14 cellular contexts compared by ENCODE assay signal in genomic region chr17:17402558-17402957, GRCh38.
DNase-seq lines count a peak whose midpoint lies in the region; ATAC-seq, FAIRE-seq and TF ChIP-seq lines count a peak whose summit lies in the region.
"Had no signal": no experiment of that assay in that cellular context is flagged by ENCODE, and none has a peak within 500 bp of the region (broad histone marks: within the 10 kb centered on the region; RNA-seq: fewer than 3 reads in every experiment).

No MANE protein-coding gene starts in this region.

- H3K9me3 Mint-ChIP-seq in brain, result peaks cover 2 to 5% (median 4%) of the 10 kb centered on the region in 5 experiments
- no peaks in the 10 kb centered on the region for H3K9me3 Mint-ChIP-seq in neural crest cell
- H3K9me3 Mint-ChIP-seq: immature natural killer cell had no signal

- no peak for ATAC-seq in GM19452 (IDR thresholded peaks at IDR 0.05; ENCODE audit: unreplicated experiment)
- ATAC-seq: A549 had no signal

- H3K4me3 Mint-ChIP-seq in brain (no peak overlapping the region), neural crest cell (no peak overlapping the region)

- H3K36me3 Mint-ChIP-seq in brain (no peaks in the 10 kb centered on the region), neural crest cell (ENCODE audit: low read depth) (no peaks in the 10 kb centered on the region)
- H3K36me3 Mint-ChIP-seq: immature natural killer cell had no signal

- TF ChIP-seq POLR2A in H54 (IDR thresholded peaks at IDR 0.05; ENCODE audit: low read depth, low read length), result no peak

- DNase-seq in NCI-H748 (lab: John Stamatoyannopoulos, UW; ENCODE audit: unreplicated experiment), result peak; percentile 29
- no peak for DNase-seq in NCI-H748 treated with DMSO at 0.1 percent for 48 hours (lab: John Stamatoyannopoulos, UW)
- DNase-seq in H54 (ENCODE audit: insufficient read length, low spot score), result peak; percentile 66
- no peak for DNase-seq in neural crest cell (ENCODE audit: low read depth, low spot score)
- DNase-seq in stimulated activated naive CD4-positive, alpha-beta T cell treated with Interleukin-2 at 50 U/mL for 16 hours (lab: John Stamatoyannopoulos, UW), result no peak
- DNase-seq in urothelium cell line (ENCODE audit: low spot score), result no peak
- DNase-seq: activated T-cell treated with anti-CD3 and anti-CD28 coated beads for 4 hours, immature natural killer cell, MG63, NCI-H2029 treated with DMSO at 0.1 percent for 48 hours, NCI-H774 had no signal

- H3K4me1 Mint-ChIP-seq in brain (peaks cover 71% of the 10 kb centered on the region), neural crest cell (peaks cover 17% of the 10 kb centered on the region)

- H3K27me3 Mint-ChIP-seq in brain, result peaks cover 3% of the 10 kb centered on the region
- H3K27me3 Mint-ChIP-seq in neural crest cell (ENCODE audit: low read depth), result no peaks in the 10 kb centered on the region

- TF ChIP-seq CTCF in brain (conservative IDR thresholded peaks at IDR 0.05) (no peak), neural crest cell (conservative IDR thresholded peaks at IDR 0.05) (no peak)

- no peak for FAIRE-seq in H54 (lab: Jason Lieb, UNC)
- FAIRE-seq in urothelium cell line (lab: Jason Lieb, UNC), result no peak
- FAIRE-seq: A549 had no signal

- H3K27ac Mint-ChIP-seq in brain (peak overlapping the region; percentile 12 to 91 (median 75)), neural crest cell (ENCODE audit: unreplicated experiment) (peak overlapping the region; percentile 73)

Comparison
In these comparisons a context has a peak if more than half of its experiments do, and no peak if none do; other contexts are left out.
1. DNase-seq: peak in NCI-H748 (single experiment) and H54 (single experiment); none in NCI-H748 treated with DMSO at 0.1 percent for 48 hours (single experiment), neural crest cell (single experiment), stimulated activated naive CD4-positive, alpha-beta T cell treated with Interleukin-2 at 50 U/mL for 16 hours (single experiment) and urothelium cell line (single experiment).